ENCODE assay signal across 32 cellular contexts in the genomic region with DNA sequence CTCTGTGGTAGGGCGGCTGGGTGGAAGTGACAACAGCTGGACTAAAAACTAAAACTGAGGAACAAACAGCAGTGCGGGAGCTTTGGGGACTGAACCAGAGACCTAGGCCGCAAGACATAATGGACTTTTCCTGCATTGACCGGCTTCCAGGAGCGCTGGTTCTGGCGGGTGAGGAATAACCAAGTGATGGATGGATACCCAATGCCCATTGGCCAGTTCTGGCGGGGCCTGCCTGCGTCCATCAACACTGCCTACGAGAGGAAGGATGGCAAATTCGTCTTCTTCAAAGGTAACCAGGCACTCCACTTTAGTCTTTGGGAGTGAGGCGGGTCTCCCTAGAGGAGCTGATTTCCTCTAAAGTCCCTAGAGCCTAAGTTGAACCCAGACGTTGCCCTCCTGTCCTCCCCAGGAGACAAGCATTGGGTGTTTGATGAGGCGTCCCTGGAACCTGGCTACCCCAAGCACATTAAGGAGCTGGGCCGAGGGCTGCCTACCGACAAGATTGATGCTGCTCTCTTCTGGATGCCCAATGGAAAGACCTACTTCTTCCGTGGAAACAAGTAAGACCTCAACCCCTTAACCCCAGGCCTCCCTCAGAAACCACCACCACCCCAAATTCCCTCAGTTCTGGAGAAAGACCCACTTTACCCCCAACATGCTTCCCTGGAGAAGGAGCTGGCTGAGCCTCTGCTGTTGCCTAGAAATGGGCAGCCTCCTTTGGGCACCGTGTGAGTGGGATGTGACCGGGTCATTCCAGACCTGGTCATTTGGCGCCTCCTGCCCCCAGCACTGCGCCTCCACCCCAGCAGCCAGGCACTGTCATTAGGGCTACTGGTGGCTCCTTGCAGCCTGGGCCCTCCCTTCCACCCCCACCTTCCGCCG. TPM values are rescaled to one million over a fixed set of nuclear protein-coding genes. Genes with fewer than 3 reads are reported as not detected.
DNase-seq lines count a peak whose midpoint lies in the region; ATAC-seq, FAIRE-seq and TF ChIP-seq lines count a peak whose summit lies in the region.
"Had no signal": no experiment of that assay in that cellular context is flagged by ENCODE, and none has a peak within 500 bp of the region (broad histone marks: within the 10 kb centered on the region; RNA-seq: fewer than 3 reads in every experiment).

No MANE protein-coding gene starts in this region.

- H3K9me3 ChIP-seq in ascending aorta (no peaks in the 10 kb centered on the region), lower lobe of right lung (no peaks in the 10 kb centered on the region), stomach (no peaks in the 10 kb centered on the region), body of pancreas (no peaks in the 10 kb centered on the region)
- H3K9me3 ChIP-seq: upper lobe of left lung had no signal

- in situ Hi-C loops in GM13976 (cut with MboI; ENCODE audit: low sequenced_read_pairs, unreplicated experiment) = no loop called here

- no peak for TF ChIP-seq CTCF in GM13976 (IDR thresholded peaks at IDR 0.05; ENCODE audit: borderline replicate concordance, control extremely low read depth, extremely low read depth, insufficient read depth, missing control alignments)
- no peak for TF ChIP-seq CTCF in ascending aorta (IDR thresholded peaks at IDR 0.05)
- no peak for TF ChIP-seq CTCF in lower lobe of right lung (IDR thresholded peaks at IDR 0.05)
- no peak for TF ChIP-seq CTCF in stomach (IDR thresholded peaks at IDR 0.05)
- no peak for TF ChIP-seq CTCF in body of pancreas (IDR thresholded peaks at IDR 0.05)

- H3K27ac ChIP-seq in ascending aorta (peak overlapping the region; percentile 87 to 91), lower lobe of right lung (no peak overlapping the region), stomach (peak overlapping the region in 3 of 5 donors; percentile 42 to 90 (median 52)), body of pancreas (no peak overlapping the region)
- H3K27ac ChIP-seq: C4-2B, cardiac muscle cell, SK-N-MC had no signal

- no peak for TF ChIP-seq POLR2A in stomach (IDR thresholded peaks at IDR 0.05)
- no peak for TF ChIP-seq POLR2A in body of pancreas (IDR thresholded peaks at IDR 0.05)
- no peak for TF ChIP-seq POLR2A in H54 (IDR thresholded peaks at IDR 0.05; ENCODE audit: low read depth, low read length)

- H3K36me3 ChIP-seq in ascending aorta = peaks cover 59 to 64% of the 10 kb centered on the region in 2 donors
- H3K36me3 ChIP-seq in lower lobe of right lung = peaks cover 64% of the 10 kb centered on the region
- peaks cover 61 to 66% (median 64%) of the 10 kb centered on the region in 4 donors for H3K36me3 ChIP-seq in stomach
- peaks cover 12 to 20% of the 10 kb centered on the region in 2 donors for H3K36me3 ChIP-seq in body of pancreas (replicated peaks in 1 of 2; ENCODE audit: insufficient read depth in 1 of 2, low read depth in 2 of 2)
- H3K36me3 ChIP-seq: cardiac muscle cell had no signal

- ATAC-seq in lower lobe of right lung (no peak), GM21717 (IDR thresholded peaks at IDR 0.05; ENCODE audit: unreplicated experiment) (no peak), body of pancreas (no peak)
- ATAC-seq: GM12878, left lobe of liver had no signal

- H3K27me3 ChIP-seq in ascending aorta (no peaks in the 10 kb centered on the region), lower lobe of right lung (ENCODE audit: low read depth) (no peaks in the 10 kb centered on the region), stomach (no peaks in the 10 kb centered on the region), body of pancreas (no peaks in the 10 kb centered on the region)
- H3K27me3 ChIP-seq: cardiac muscle cell, upper lobe of left lung had no signal

- H3K4me1 ChIP-seq in ascending aorta (peaks cover 20 to 43% of the 10 kb centered on the region in 2 donors), lower lobe of right lung (peaks cover 53% of the 10 kb centered on the region), stomach (peaks cover 40 to 85% (median 58%) of the 10 kb centered on the region in 4 donors), body of pancreas (peaks cover 2% of the 10 kb centered on the region)

- H3K4me3 ChIP-seq in ascending aorta = no peak overlapping the region
- H3K4me3 ChIP-seq in lower lobe of right lung = no peak overlapping the region
- no peak overlapping the region for H3K4me3 ChIP-seq in stomach
- no peak overlapping the region for H3K4me3 ChIP-seq in body of pancreas
- H3K4me3 ChIP-seq: cardiac muscle cell, GM12878, SK-N-MC, upper lobe of left lung had no signal

- WGBS in stomach, 5 donors = 83 to 93% (median 88%) methylated on average over 21 to 22 of the region's 22 CpGs
- 86 to 92% methylated on average over 20 to 22 of the region's 22 CpGs for WGBS in body of pancreas, 2 donors

- no peak for TF ChIP-seq EP300 in stomach (IDR thresholded peaks at IDR 0.05)

- no peak for FAIRE-seq in H54 (lab: Jason Lieb, UNC)
- FAIRE-seq: endometrium, GM12878, H1, TTC549 had no signal

- intact Hi-C loops in ascending aorta (cut with DNase I) = loop anchor here (10.0 kb wide), 1 partner anchor 1370 kb away; a partner anchor contains a TSS
- intact Hi-C loops in lower lobe of right lung (cut with DNase I) = no loop called here
- intact Hi-C loops in stomach (cut with DNase I; ENCODE audit: low total_unique reads) = loop anchor here (10.0 kb wide), 1 partner anchor 290 kb away; no protein-coding TSS in a partner anchor
- intact Hi-C loops in body of pancreas (cut with DNase I) = no loop called here

- peak; percentile 32 for DNase-seq in GM13976 (ENCODE audit: low spot score)
- DNase-seq in ascending aorta (ENCODE audit: low spot score in 2 of 2) = no peak
- DNase-seq in lower lobe of right lung = peak; percentile 19
- no peak for DNase-seq in stomach
- DNase-seq in body of pancreas = no peak
- no peak for DNase-seq in COR-L47 (lab: John Stamatoyannopoulos, UW)
- DNase-seq in H54 (ENCODE audit: insufficient read length, low spot score) = no peak
- DNase-seq: ACHN; activated CD4-positive, alpha-beta memory T cell treated with anti-CD3 and anti-CD28 coated beads for 36 hours; activated CD4-positive, CD25-positive, alpha-beta regulatory T cell treated with anti-CD3 and anti-CD28 coated beads, Interleukin-2, amount 50 U/mL, for 72 hours; activated CD8-positive, alpha-beta memory T cell treated with anti-CD3 and anti-CD28 coated beads, Interleukin-2, amount 50 U/mL, for 4 hours; activated naive CD4-positive, alpha-beta T cell treated with anti-CD3 and anti-CD28 coated beads, Interleukin-2, amount 50 U/mL, for 16 hours; amygdala; Calu3; dermis blood vessel endothelial cell; hypothalamus; KBM-7; naive B cell; NCI-H2081; NCI-H2227 treated with DMSO at 0.1 percent for 48 hours; NCI-H526 treated with DMSO at 0.1 percent for 48 hours; occipital lobe; upper lobe of left lung had no signal

RNA-seq across cellular contexts. Expression of a gene that starts 8.1 kb away (rescaled TPM):
- total RNA-seq in ascending aorta = 178 TPM
- 124 TPM for total RNA-seq in lower lobe of right lung
- 100 to 1,000 TPM in 1 of 5 donors, 10 to 100 TPM in 4; 20.5 to 104 (median 46.7) TPM for total RNA-seq in stomach
- polyA plus RNA-seq in stomach = 10 to 100 TPM; 14.7 to 59.1 (median 29.6) TPM
- total RNA-seq in body of pancreas = 10 to 100 TPM; 55.3 to 65.3 TPM

RNA-seq across cellular contexts. Expression of a gene that starts 14.8 kb away (rescaled TPM):
- 6.6 TPM for total RNA-seq in ascending aorta
- total RNA-seq in lower lobe of right lung = 65.2 TPM
- total RNA-seq in stomach = 100 to 1,000 TPM in 2 of 5 donors, 10 to 100 TPM in 2, not detected in 1; 25.2 to 194 (median 110) TPM
- polyA plus RNA-seq in stomach = 100 to 1,000 TPM; 134 to 181 (median 156) TPM
- 10 to 100 TPM; 29.3 to 45.1 TPM for total RNA-seq in body of pancreas

RNA-seq across cellular contexts. Expression of a gene that starts 27.1 kb away (rescaled TPM):
- 214 TPM for total RNA-seq in ascending aorta
- 134 TPM for total RNA-seq in lower lobe of right lung
- 100 to 1,000 TPM in 3 of 5 donors, 10 to 100 TPM in 2; 37.1 to 277 (median 112) TPM for total RNA-seq in stomach
- 10 to 100 TPM; 25.1 to 47.3 (median 26.9) TPM for polyA plus RNA-seq in stomach
- 10 to 100 TPM; 47.8 to 83.0 TPM for total RNA-seq in body of pancreas

RNA-seq across cellular contexts. Expression of a gene that starts 29.2 kb away (rescaled TPM):
- 7.6 TPM for total RNA-seq in ascending aorta
- total RNA-seq in lower lobe of right lung = 157 TPM
- 10 to 100 TPM in 2 of 5 donors, 1 to 10 TPM in 1, not detected in 2; 7.6 to 29.4 (median 10.5) TPM for total RNA-seq in stomach
- 1 to 10 TPM; 3.1 to 8.6 (median 3.2) TPM for polyA plus RNA-seq in stomach
- total RNA-seq in body of pancreas = 10 to 100 TPM in 1 of 2 donors, 1 to 10 TPM in 1; 6.9 to 16.6 TPM

RNA-seq across cellular contexts. Expression of a gene that starts 38.6 kb away (rescaled TPM):
- total RNA-seq in ascending aorta = 1.9 TPM
- total RNA-seq in lower lobe of right lung = 0.83 TPM
- total RNA-seq in stomach = 1 to 10 TPM in 1 of 5 donors, under 1 TPM in 2, not detected in 2; 0.45 to 1.1 (median 0.87) TPM
- polyA plus RNA-seq in stomach = 1 to 10 TPM in 1 of 3 donors, under 1 TPM in 1, not detected in 1; 0.12 to 1.2 TPM
- total RNA-seq in body of pancreas = not detected
- total RNA-seq: dermis blood vessel endothelial cell had no signal

Comparison
In these comparisons a context has a peak if more than half of its experiments do, and no peak if none do; other contexts are left out.
1. DNase-seq: peak in GM13976 (single experiment) and lower lobe of right lung (single experiment); none in ascending aorta (0 of 2), stomach (single experiment), body of pancreas (0 of 4), COR-L47 (single experiment) and H54 (single experiment).
2. H3K27ac ChIP-seq: peak in ascending aorta (2 of 2) and stomach (3 of 5); none in lower lobe of right lung (single experiment) and body of pancreas (0 of 4).
3. intact Hi-C loops: an anchor here in ascending aorta (10.0 kb wide) and stomach (10.0 kb wide); none called in lower lobe of right lung and body of pancreas.